21 cellular contexts compared by ENCODE assay signal in genomic region chr15:26503998-26504397, GRCh38.
"Had no signal": no experiment of that assay in that cellular context is flagged by ENCODE, and none has a peak within 500 bp of the region (broad histone marks: within the 10 kb centered on the region; RNA-seq: fewer than 3 reads in every experiment).

No MANE protein-coding gene starts in this region.

- H3K36me3 ChIP-seq: gastrocnemius medialis, heart right ventricle, left lung, lower lobe of right lung, sigmoid colon, tibial nerve, upper lobe of right lung, vagina had no signal

- H3K27me3 ChIP-seq: gastrocnemius medialis, heart right ventricle, left lung, testis, tibial nerve, upper lobe of right lung, vagina had no signal

- H3K4me1 ChIP-seq: gastrocnemius medialis, left lung, lower lobe of right lung, parathyroid adenoma, sigmoid colon, testis, tibial nerve, upper lobe of right lung, vagina had no signal

- H3K79me2 ChIP-seq: parathyroid adenoma had no signal

- ATAC-seq: gastrocnemius medialis; heart right ventricle; left lung; lower lobe of right lung; stimulated activated naive B cell treated with anti-CD40 and anti-IgM and Interleukin-4, amounts not matched to agents 10 μg/mL and 1 μg/mL and 100 μg/mL, for 72 hours; stimulated activated naive CD8-positive, alpha-beta T cell treated with anti-CD3 and anti-CD28 coated beads, Interleukin-15, amount 100 ng/mL, for 72 hours; upper lobe of right lung had no signal

- H3K9ac ChIP-seq: parathyroid adenoma had no signal

- H3K9me3 ChIP-seq: gastrocnemius medialis, lower lobe of right lung, testis, tibial nerve, upper lobe of right lung, vagina had no signal

- H3K4me3 ChIP-seq: gastrocnemius medialis, heart right ventricle, left lung, lower lobe of right lung, sigmoid colon, skin epidermis, testis, tibial nerve, upper lobe of right lung, vagina had no signal

- DNase-seq: effector memory CD4-positive, alpha-beta T cell; erythroblast; gastrocnemius medialis; heart right ventricle; hypothalamus; islet precursor cell; left lung; lower lobe of right lung; midbrain; naive B cell; sigmoid colon; stimulated activated CD4-positive, alpha-beta T cell treated with anti-CD3 and anti-CD28 coated beads, Interleukin-2, amount 100 ng/mL, for 24 hours; stimulated activated CD4-positive, alpha-beta T cell treated with anti-CD3 and anti-CD28 coated beads, Interleukin-4, amount 100 ng/mL, for 4 hours; stimulated activated naive B cell treated with anti-CD40 and anti-IgM and Interleukin-4, amounts not matched to agents 10 μg/mL and 1 μg/mL and 100 μg/mL, for 72 hours; stimulated activated naive CD8-positive, alpha-beta T cell treated with anti-CD3 and anti-CD28 coated beads, Interleukin-15, amount 100 ng/mL, for 72 hours; testis; upper lobe of right lung had no signal

- H3K27ac ChIP-seq: gastrocnemius medialis, heart right ventricle, left lung, lower lobe of right lung, parathyroid adenoma, sigmoid colon, skin epidermis, testis, tibial nerve, upper lobe of right lung, vagina had no signal
